In genomic region chr17:53630115-53630514, GRCh38 we compare ENCODE assay signal across 24 cellular contexts.
"Had no signal": no experiment of that assay in that cellular context is flagged by ENCODE, and none has a peak within 500 bp of the region (broad histone marks: within the 10 kb centered on the region; RNA-seq: fewer than 3 reads in every experiment).

No MANE protein-coding gene starts in this region.

- H3K4me3 Mint-ChIP-seq: dendritic cell treated with granulocyte-macrophage colony-stimulating factor and Interleukin-4, amounts not matched to agents 40 ng/mL and 50 ng/mL, for 4 days; immature natural killer cell; naive B cell; nephron; stimulated activated memory B cell treated with anti-CD40 and anti-IgM and Interleukin-4, amounts not matched to agents 10 μg/mL and 1 μg/mL and 100 μg/mL, for 72 hours; stimulated activated naive CD8-positive, alpha-beta T cell treated with anti-CD3 and anti-CD28 coated beads, Interleukin-15, Interleukin-2, amounts not matched to agents 100 ng/mL and 50 ng/mL, for 24 hours had no signal

- DNase-seq: erythroblast; foreskin keratinocyte; heart left ventricle; hippocampal formation; immature natural killer cell; kidney; left cardiac atrium; left ventricle myocardium inferior; mesenchymal stem cell; naive B cell; spleen; stimulated activated CD4-positive, alpha-beta T cell treated with anti-CD3 and anti-CD28 coated beads, Interleukin-15, amount 100 ng/mL, for 24 hours; stimulated activated CD4-positive, alpha-beta T cell treated with anti-CD3 and anti-CD28 coated beads, Interleukin-1b, Interleukin-23, amount 100 ng/mL, for 48 hours; stimulated activated CD4-positive, alpha-beta T cell treated with anti-CD3 and anti-CD28 coated beads, Interleukin-4, amount 100 ng/mL, for 24 hours; tibial artery; upper lobe of left lung; uterus had no signal

- H3K9me3 Mint-ChIP-seq: dendritic cell treated with granulocyte-macrophage colony-stimulating factor and Interleukin-4, amounts not matched to agents 40 ng/mL and 50 ng/mL, for 4 days; nephron; stimulated activated naive CD8-positive, alpha-beta T cell treated with anti-CD3 and anti-CD28 coated beads, Interleukin-15, Interleukin-2, amounts not matched to agents 100 ng/mL and 50 ng/mL, for 24 hours had no signal

- ATAC-seq: foreskin keratinocyte; heart left ventricle; left cardiac atrium; sciatic nerve; stimulated activated memory B cell treated with anti-CD40 and anti-IgM and Interleukin-4, amounts not matched to agents 10 μg/mL and 1 μg/mL and 100 μg/mL, for 72 hours had no signal

- H3K27me3 Mint-ChIP-seq: dendritic cell treated with granulocyte-macrophage colony-stimulating factor and Interleukin-4, amounts not matched to agents 40 ng/mL and 50 ng/mL, for 4 days; naive B cell; stimulated activated memory B cell treated with anti-CD40 and anti-IgM and Interleukin-4, amounts not matched to agents 10 μg/mL and 1 μg/mL and 100 μg/mL, for 72 hours; stimulated activated naive CD8-positive, alpha-beta T cell treated with anti-CD3 and anti-CD28 coated beads, Interleukin-15, Interleukin-2, amounts not matched to agents 100 ng/mL and 50 ng/mL, for 24 hours had no signal

- H3K36me3 Mint-ChIP-seq: immature natural killer cell; naive B cell; stimulated activated memory B cell treated with anti-CD40 and anti-IgM and Interleukin-4, amounts not matched to agents 10 μg/mL and 1 μg/mL and 100 μg/mL, for 72 hours had no signal

- H3K36me3 ChIP-seq: heart left ventricle, left ventricle myocardium inferior, neutrophil, spleen, tibial artery, upper lobe of left lung, uterus had no signal

- H3K27ac ChIP-seq: heart left ventricle, left ventricle myocardium inferior, neutrophil, spleen, tibial artery, upper lobe of left lung, uterus had no signal

- H3K4me1 ChIP-seq: heart left ventricle, left ventricle myocardium inferior, spleen, tibial artery, upper lobe of left lung, uterus had no signal

- H3K27ac Mint-ChIP-seq: dendritic cell treated with granulocyte-macrophage colony-stimulating factor and Interleukin-4, amounts not matched to agents 40 ng/mL and 50 ng/mL, for 4 days; immature natural killer cell; naive B cell; nephron; stimulated activated memory B cell treated with anti-CD40 and anti-IgM and Interleukin-4, amounts not matched to agents 10 μg/mL and 1 μg/mL and 100 μg/mL, for 72 hours; stimulated activated naive CD8-positive, alpha-beta T cell treated with anti-CD3 and anti-CD28 coated beads, Interleukin-15, Interleukin-2, amounts not matched to agents 100 ng/mL and 50 ng/mL, for 24 hours had no signal

- H3K9me3 ChIP-seq: heart left ventricle, left ventricle myocardium inferior, neutrophil, spleen, tibial artery, upper lobe of left lung, uterus had no signal

- H3K27me3 ChIP-seq: foreskin keratinocyte, heart left ventricle, neutrophil, spleen, tibial artery, upper lobe of left lung, uterus had no signal

- H3K4me1 Mint-ChIP-seq: immature natural killer cell; naive B cell; nephron; stimulated activated memory B cell treated with anti-CD40 and anti-IgM and Interleukin-4, amounts not matched to agents 10 μg/mL and 1 μg/mL and 100 μg/mL, for 72 hours had no signal

- H3K4me3 ChIP-seq: heart left ventricle, left ventricle myocardium inferior, lung, spleen, tibial artery, upper lobe of left lung, uterus had no signal
